Comparison of ENCODE assay signal across 2 cellular contexts in genomic region chr4:23680616-23681518, GRCh38.
TF ChIP-seq lines count a peak whose summit lies in the region.

No MANE protein-coding gene starts in this region.

TF ChIP-seq in IMR-90, 13 proteins besides CTCF, POLR2A, EP300 and RAD21 (continued from another document):
- TF ChIP-seq ELK1 (IDR thresholded peaks at IDR 0.05; ENCODE audit: borderline replicate concordance, low read depth, low read length) (no peak), MAZ (IDR thresholded peaks at IDR 0.05; ENCODE audit: borderline replicate concordance, low read depth, low read length) (no peak), FOS (IDR thresholded peaks at IDR 0.05; ENCODE audit: low read depth, low read length) (no peak), CEBPB (IDR thresholded peaks at IDR 0.05; ENCODE audit: low read depth, low read length) (no peak), RFX5 (IDR thresholded peaks at IDR 0.05; ENCODE audit: low read depth, low read length) (no peak), RCOR1 (IDR thresholded peaks at IDR 0.05; ENCODE audit: insufficient replicate concordance, low read length) (no peak), SMC3 (IDR thresholded peaks at IDR 0.05; ENCODE audit: low read depth, low read length) (no peak)

TF ChIP-seq in HepG2, 621 proteins besides CTCF, POLR2A, EP300 and RAD21 (continued from another document):
- no peak for TF ChIP-seq BRF2 (CRISPR knock-in tag; IDR thresholded peaks at IDR 0.05)
- TF ChIP-seq ZNF572 (CRISPR knock-in tag; IDR thresholded peaks at IDR 0.05) = no peak
- TF ChIP-seq ZFP1 (CRISPR knock-in tag; IDR thresholded peaks at IDR 0.05) = no peak
- TF ChIP-seq STAG1 (CRISPR knock-in tag; IDR thresholded peaks at IDR 0.05) = peak; percentile 54
- no peak for TF ChIP-seq FOSL1 (CRISPR knock-in tag; IDR thresholded peaks at IDR 0.05; ENCODE audit: borderline replicate concordance)
TF ChIP-seq in HepG2: peak in this region for 3.
